In genomic region chr6:154862536-154862935, GRCh38 we compare ENCODE assay signal across 35 cellular contexts.
"Had no signal": no experiment of that assay in that cellular context is flagged by ENCODE, and none has a peak within 500 bp of the region (broad histone marks: within the 10 kb centered on the region; RNA-seq: fewer than 3 reads in every experiment).

No MANE protein-coding gene starts in this region.

- ATAC-seq: activated CD8-positive, alpha-beta memory T cell treated with anti-CD3 and anti-CD28 coated beads, Interleukin-2, amount 10 ng/mL, durations not matched to agents 7 days and 5 days; activated CD8-positive, alpha-beta T cell treated with anti-CD3 and anti-CD28 coated beads, Interleukin-2, amount 10 ng/mL, durations not matched to agents 7 days and 5 days; activated naive CD8-positive, alpha-beta T cell treated with anti-CD3 and anti-CD28 coated beads, Interleukin-2, amount 50 U/mL, for 24 hours; body of pancreas; gastroesophageal sphincter; T-helper 17 cell; WTC11 had no signal

- H3K27ac Mint-ChIP-seq: activated CD4-positive, alpha-beta memory T cell treated with anti-CD3 and anti-CD28 coated beads for 36 hours; activated CD8-positive, alpha-beta memory T cell treated with anti-CD3 and anti-CD28 coated beads, Interleukin-2, amount 10 ng/mL, durations not matched to agents 7 days and 5 days; activated CD8-positive, alpha-beta T cell treated with anti-CD3 and anti-CD28 coated beads, Interleukin-2, amount 10 ng/mL, durations not matched to agents 7 days and 5 days; activated naive CD4-positive, alpha-beta T cell treated with anti-CD3 and anti-CD28 coated beads for 36 hours; activated naive CD4-positive, alpha-beta T cell treated with anti-CD3 and anti-CD28 coated beads, Interleukin-2, amount 50 U/mL, for 24 hours; activated naive CD8-positive, alpha-beta T cell treated with anti-CD3 and anti-CD28 coated beads for 36 hours; activated naive CD8-positive, alpha-beta T cell treated with anti-CD3 and anti-CD28 coated beads, Interleukin-2, amount 50 U/mL, for 24 hours; activated T-helper 1 cell treated with anti-CD3 and anti-CD28 coated beads, Interleukin-12 subunit alpha, Interleukin-12 subunit beta, Interleukin-2, Interleukin-4 antibody, amounts not matched to agents 30 ng/mL and 10 ng/mL and 1 ng/mL, durations not matched to agents 14 hours and 24 hours and 36 hours; activated T-helper 2 cell treated with anti-CD3 and anti-CD28 coated beads, Interferon-gamma antibody, Interleukin-2, Interleukin-4, amounts not matched to agents 10 μg/mL and 5 μg/mL and 100 μg/mL, durations not matched to agents 14 hours and 24 hours and 36 hours; T-helper 17 cell; T-helper 2 cell treated with Interferon-gamma antibody and Interleukin-4, amounts not matched to agents 5 μg/mL and 100 μg/mL, for 36 hours had no signal

- H3K9me3 Mint-ChIP-seq: activated CD4-positive, alpha-beta memory T cell treated with anti-CD3 and anti-CD28 coated beads for 36 hours; activated naive CD4-positive, alpha-beta T cell treated with anti-CD3 and anti-CD28 coated beads for 36 hours; activated naive CD4-positive, alpha-beta T cell treated with anti-CD3 and anti-CD28 coated beads, Interleukin-2, amount 50 U/mL, for 24 hours; activated naive CD8-positive, alpha-beta T cell treated with anti-CD3 and anti-CD28 coated beads for 36 hours; activated naive CD8-positive, alpha-beta T cell treated with anti-CD3 and anti-CD28 coated beads, Interleukin-2, amount 50 U/mL, for 24 hours; activated T-helper 1 cell treated with anti-CD3 and anti-CD28 coated beads, Interleukin-12 subunit alpha, Interleukin-12 subunit beta, Interleukin-2, Interleukin-4 antibody, amounts not matched to agents 30 ng/mL and 10 ng/mL and 1 ng/mL, durations not matched to agents 14 hours and 24 hours and 36 hours; activated T-helper 2 cell treated with anti-CD3 and anti-CD28 coated beads, Interferon-gamma antibody, Interleukin-2, Interleukin-4, amounts not matched to agents 10 μg/mL and 5 μg/mL and 100 μg/mL, durations not matched to agents 14 hours and 24 hours and 36 hours; T-helper 2 cell treated with Interferon-gamma antibody and Interleukin-4, amounts not matched to agents 5 μg/mL and 100 μg/mL, for 36 hours; WTC11 had no signal

- H3K4me3 Mint-ChIP-seq: activated CD4-positive, alpha-beta memory T cell treated with anti-CD3 and anti-CD28 coated beads for 36 hours; activated CD8-positive, alpha-beta memory T cell treated with anti-CD3 and anti-CD28 coated beads, Interleukin-2, amount 10 ng/mL, durations not matched to agents 7 days and 5 days; activated CD8-positive, alpha-beta T cell treated with anti-CD3 and anti-CD28 coated beads, Interleukin-2, amount 10 ng/mL, durations not matched to agents 7 days and 5 days; activated naive CD4-positive, alpha-beta T cell treated with anti-CD3 and anti-CD28 coated beads for 36 hours; activated naive CD4-positive, alpha-beta T cell treated with anti-CD3 and anti-CD28 coated beads, Interleukin-2, amount 50 U/mL, for 24 hours; activated naive CD8-positive, alpha-beta T cell treated with anti-CD3 and anti-CD28 coated beads for 36 hours; activated naive CD8-positive, alpha-beta T cell treated with anti-CD3 and anti-CD28 coated beads, Interleukin-2, amount 50 U/mL, for 24 hours; activated T-helper 1 cell treated with anti-CD3 and anti-CD28 coated beads, Interleukin-12 subunit alpha, Interleukin-12 subunit beta, Interleukin-2, Interleukin-4 antibody, amounts not matched to agents 30 ng/mL and 10 ng/mL and 1 ng/mL, durations not matched to agents 14 hours and 24 hours and 36 hours; T-helper 17 cell; T-helper 2 cell treated with Interferon-gamma antibody and Interleukin-4, amounts not matched to agents 5 μg/mL and 100 μg/mL, for 36 hours; WTC11 had no signal

- H3K36me3 ChIP-seq: adrenal gland, breast epithelium, cardiac muscle cell, colonic mucosa had no signal

- H3K4me3 ChIP-seq: adrenal gland, body of pancreas, breast epithelium, cardiac muscle cell, colonic mucosa, esophagus squamous epithelium, gastroesophageal sphincter had no signal

- H3K27me3 Mint-ChIP-seq: activated CD4-positive, alpha-beta memory T cell treated with anti-CD3 and anti-CD28 coated beads for 36 hours; activated CD8-positive, alpha-beta memory T cell treated with anti-CD3 and anti-CD28 coated beads, Interleukin-2, amount 10 ng/mL, durations not matched to agents 7 days and 5 days; activated naive CD4-positive, alpha-beta T cell treated with anti-CD3 and anti-CD28 coated beads, Interleukin-2, amount 50 U/mL, for 24 hours; activated naive CD8-positive, alpha-beta T cell treated with anti-CD3 and anti-CD28 coated beads for 36 hours; activated naive CD8-positive, alpha-beta T cell treated with anti-CD3 and anti-CD28 coated beads, Interleukin-2, amount 50 U/mL, for 24 hours; T-helper 17 cell had no signal

- H3K27ac ChIP-seq: adrenal gland, body of pancreas, breast epithelium, cardiac muscle cell, colonic mucosa, epithelial cell of prostate, esophagus squamous epithelium, gastroesophageal sphincter had no signal

- DNase-seq: activated CD4-positive, alpha-beta memory T cell treated with anti-CD3 and anti-CD28 coated beads for 36 hours; activated CD4-positive, alpha-beta T cell treated with anti-CD3 and anti-CD28 coated beads for 1 hour; activated CD4-positive, alpha-beta T cell treated with anti-CD3 and anti-CD28 coated beads for 4 hours; activated CD4-positive, alpha-beta T cell treated with anti-CD3 and anti-CD28 coated beads, Interleukin-2, amount 50 U/mL, for 1 hour; activated CD8-positive, alpha-beta memory T cell treated with anti-CD3 and anti-CD28 coated beads, Interleukin-2, amount 10 ng/mL, durations not matched to agents 7 days and 5 days; activated CD8-positive, alpha-beta memory T cell treated with anti-CD3 and anti-CD28 coated beads, Interleukin-2, amount 50 U/mL, for 4 hours; activated CD8-positive, alpha-beta T cell treated with anti-CD3 and anti-CD28 coated beads, Interleukin-2, amount 10 ng/mL, durations not matched to agents 7 days and 5 days; activated effector memory CD4-positive, alpha-beta T cell treated with anti-CD3 and anti-CD28 coated beads, Interleukin-2, amount 50 U/mL, for 16 hours; activated naive CD4-positive, alpha-beta T cell treated with anti-CD3 and anti-CD28 coated beads for 36 hours; activated naive CD8-positive, alpha-beta T cell treated with anti-CD3 and anti-CD28 coated beads for 36 hours; activated naive CD8-positive, alpha-beta T cell treated with anti-CD3 and anti-CD28 coated beads, Interleukin-2, amount 50 U/mL, for 24 hours; activated T-cell treated with anti-CD3 and anti-CD28 coated beads, Interleukin-2, amount 50 U/mL, for 1 hour; activated T-cell treated with anti-CD3 and anti-CD28 coated beads, Interleukin-2, amount 50 U/mL, for 48 hours; adrenal gland; amygdala; aorta; body of pancreas; central memory CD4-positive, alpha-beta T cell; cerebellar nuclear complex; colonic mucosa; effector CD8-positive, alpha-beta T cell; esophagus squamous epithelium; foreskin melanocyte; T-helper 1 cell; T-helper 17 cell; T1000 had no signal

- H3K27me3 ChIP-seq: adrenal gland, body of pancreas, breast epithelium, cardiac muscle cell, colonic mucosa, esophagus squamous epithelium, gastroesophageal sphincter had no signal

- H3K9me3 ChIP-seq: adrenal gland, body of pancreas, breast epithelium, colonic mucosa, esophagus squamous epithelium, gastroesophageal sphincter had no signal

- H3K4me1 ChIP-seq: adrenal gland, breast epithelium, colonic mucosa, gastroesophageal sphincter had no signal
